1 cellular context compared by ENCODE assay signal in the genomic region with DNA sequence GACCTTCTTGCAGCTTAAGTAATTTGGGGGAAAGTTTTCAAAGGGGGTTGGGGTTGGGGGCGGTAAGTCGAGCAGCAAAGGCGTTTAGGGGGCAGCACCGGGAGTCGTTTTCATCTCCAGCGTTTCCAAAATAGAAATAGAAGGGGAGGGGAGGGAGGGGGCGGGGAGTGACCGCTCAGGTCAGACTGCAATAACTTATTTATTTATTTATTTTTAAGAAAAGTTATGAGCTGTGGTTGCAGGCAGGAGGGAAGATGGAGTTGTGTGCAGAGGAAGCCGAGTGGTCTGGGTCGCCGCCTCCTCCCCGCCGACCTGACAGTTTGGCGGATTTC.
TF ChIP-seq lines count a peak whose summit lies in the region.

No MANE protein-coding gene starts in this region.

TF ChIP-seq in HepG2, 621 proteins besides CTCF, POLR2A, EP300 and RAD21 (continued from another document):
- TF ChIP-seq HOXA5 (CRISPR knock-in tag; IDR thresholded peaks at IDR 0.05) (0 out of 2 replicates have a peak, but pooled peaks have one; percentile 39), ARID2 (CRISPR knock-in tag; IDR thresholded peaks at IDR 0.05; ENCODE audit: borderline replicate concordance) (peak; percentile 21; the same call in 1 of the 2 replicates), ZNF747 (CRISPR knock-in tag; IDR thresholded peaks at IDR 0.05; ENCODE audit: borderline replicate concordance) (peak; percentile 17; the same call in 1 of the 2 replicates), JUNB (CRISPR knock-in tag; IDR thresholded peaks at IDR 0.05; ENCODE audit: borderline replicate concordance) (no peak), HNRNPK (IDR thresholded peaks at IDR 0.05; ENCODE audit: low read depth, low read length, poor library complexity, severe bottlenecking) (peak; percentile 29), AHR (CRISPR knock-in tag; IDR thresholded peaks at IDR 0.05) (no peak)
- TF ChIP-seq, protein P1, sequence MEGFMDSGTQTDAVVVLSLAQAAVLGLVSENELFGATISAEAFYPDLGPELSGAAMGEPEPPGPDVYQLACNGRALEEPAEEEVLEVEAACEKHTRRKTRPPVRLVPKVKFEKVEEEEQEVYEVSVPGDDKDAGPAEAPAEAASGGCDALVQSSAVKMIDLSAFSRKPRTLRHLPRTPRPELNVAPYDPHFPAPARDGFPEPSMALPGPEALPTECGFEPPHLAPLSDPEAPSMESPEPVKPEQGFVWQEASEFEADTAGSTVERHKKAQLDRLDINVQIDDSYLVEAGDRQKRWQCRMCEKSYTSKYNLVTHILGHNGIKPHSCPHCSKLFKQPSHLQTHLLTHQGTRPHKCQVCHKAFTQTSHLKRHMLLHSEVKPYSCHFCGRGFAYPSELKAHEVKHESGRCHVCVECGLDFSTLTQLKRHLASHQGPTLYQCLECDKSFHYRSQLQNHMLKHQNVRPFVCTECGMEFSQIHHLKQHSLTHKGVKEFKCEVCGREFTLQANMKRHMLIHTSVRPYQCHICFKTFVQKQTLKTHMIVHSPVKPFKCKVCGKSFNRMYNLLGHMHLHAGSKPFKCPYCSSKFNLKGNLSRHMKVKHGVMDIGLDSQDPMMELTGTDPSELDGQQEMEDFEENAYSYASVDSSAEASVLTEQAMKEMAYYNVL (CRISPR knock-in tag; IDR thresholded peaks at IDR 0.05; ENCODE audit: borderline replicate concordance) = no peak
- TF ChIP-seq, protein P2, sequence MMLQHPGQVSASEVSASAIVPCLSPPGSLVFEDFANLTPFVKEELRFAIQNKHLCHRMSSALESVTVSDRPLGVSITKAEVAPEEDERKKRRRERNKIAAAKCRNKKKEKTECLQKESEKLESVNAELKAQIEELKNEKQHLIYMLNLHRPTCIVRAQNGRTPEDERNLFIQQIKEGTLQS (CRISPR knock-in tag; IDR thresholded peaks at IDR 0.05) = no peak
